9 cellular contexts compared by ENCODE assay signal in the genomic region with DNA sequence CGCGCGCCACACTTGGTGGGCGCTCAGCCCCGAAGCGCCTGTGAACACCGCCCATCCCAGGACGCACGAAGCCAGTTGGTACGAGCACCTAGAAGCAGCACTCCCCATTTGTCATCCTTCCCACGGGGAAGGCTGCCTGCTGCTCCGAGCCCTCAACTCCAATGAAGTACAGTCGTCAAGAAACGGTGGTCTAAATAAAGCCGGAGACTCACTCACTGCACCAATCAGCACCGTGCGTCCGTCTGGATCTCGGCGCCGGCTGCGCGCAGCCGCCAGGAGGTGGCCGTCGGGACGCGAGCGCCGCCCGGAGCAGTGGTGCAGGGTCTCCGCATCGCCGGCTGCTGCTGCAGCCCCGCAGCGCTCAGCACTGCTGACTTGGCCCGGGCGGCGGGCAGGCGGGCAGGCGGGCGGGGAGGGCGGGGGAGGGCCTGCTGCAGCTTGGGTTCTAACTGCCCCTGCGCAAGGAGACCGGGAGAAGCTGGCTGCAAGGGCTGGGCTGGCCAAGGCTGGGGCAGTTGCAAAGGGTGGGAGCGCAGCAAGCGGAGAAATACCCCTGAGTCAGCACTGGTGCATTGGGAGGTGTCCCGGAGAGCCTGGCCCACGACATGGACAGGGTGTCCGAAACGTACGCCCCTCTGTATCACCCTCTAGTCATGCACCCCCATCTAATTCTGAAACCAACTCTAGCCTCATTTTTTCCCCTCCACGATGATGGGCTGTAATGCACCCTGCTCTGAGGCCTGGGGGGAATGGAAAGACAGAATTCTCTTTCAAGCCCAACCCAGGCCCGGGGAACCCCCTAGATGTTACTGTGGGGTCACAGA. TPM values are rescaled to one million over a fixed set of nuclear protein-coding genes. Genes with fewer than 3 reads are reported as not detected.
A peak's percentile ranks its signal among the peaks of the same experiment; 100 is the strongest.
DNase-seq lines count a peak whose midpoint lies in the region; TF ChIP-seq lines count a peak whose summit lies in the region.
"Had no signal": no experiment of that assay in that cellular context is flagged by ENCODE, and none has a peak within 500 bp of the region (broad histone marks: within the 10 kb centered on the region; RNA-seq: fewer than 3 reads in every experiment).

No MANE protein-coding gene starts in this region.

- H3K9ac ChIP-seq in adipocyte (ENCODE audit: low read length), result peak overlapping the region; percentile 65

- no peak for TF ChIP-seq POLR2A in spleen (IDR thresholded peaks at IDR 0.05)

- DNase-seq in activated CD8-positive, alpha-beta memory T cell treated with anti-CD3 and anti-CD28 coated beads, Interleukin-2, amount 50 U/mL, for 48 hours, result peak; percentile 67
- DNase-seq in activated CD8-positive, alpha-beta memory T cell treated with anti-CD3 and anti-CD28 coated beads, Interleukin-2, amount 50 U/mL, for 4 hours, result no peak
- no peak for DNase-seq in adipocyte (ENCODE audit: low read depth)
- DNase-seq in iris pigment epithelial cell (ENCODE audit: low read depth), result peak; percentile 71
- DNase-seq in superior temporal gyrus (ENCODE audit: extremely low spot score), result peak; percentile 29
- DNase-seq in spleen, result no peak
- no peak for DNase-seq in NCI-H1048 (lab: John Stamatoyannopoulos, UW)
- no peak for DNase-seq in stimulated activated CD4-positive, alpha-beta T cell treated with anti-CD3 and anti-CD28 coated beads, Interleukin-2, amount 100 ng/mL, for 24 hours
- DNase-seq: nucleus accumbens had no signal

- H3K4me1 ChIP-seq in adipocyte (ENCODE audit: control insufficient read depth, insufficient read depth, low read length) (peaks cover 57% of the 10 kb centered on the region), spleen (peaks cover 12 to 76% (median 38%) of the 10 kb centered on the region in 6 donors)

- H3K36me3 ChIP-seq in adipocyte (ENCODE audit: control insufficient read depth, insufficient read depth, low read length, severe bottlenecking) (no peaks in the 10 kb centered on the region), spleen (no peaks in the 10 kb centered on the region)

- intact Hi-C loops in spleen (cut with DNase I; ENCODE audit: low total_unique reads), result loop anchor here (10.0 kb wide), 1 partner anchor 84 kb away; no protein-coding TSS in a partner anchor

- WGBS in spleen, 5 donors, result 18 to 53% (median 26%) methylated on average over 23 to 54 of the region's 54 CpGs

- no peaks in the 10 kb centered on the region for H3K9me3 ChIP-seq in adipocyte (ENCODE audit: control insufficient read depth, low read length)
- H3K9me3 ChIP-seq in spleen, result no peaks in the 10 kb centered on the region

- peak overlapping the region; percentile 64 for H3K4me3 ChIP-seq in adipocyte (ENCODE audit: low read length)
- peak overlapping the region in 1 of 8 donors; percentile 45 for H3K4me3 ChIP-seq in spleen

- no peak overlapping the region for H3K27ac ChIP-seq in spleen

- TF ChIP-seq CTCF in spleen (IDR thresholded peaks at IDR 0.05 in 8 of 11, conservative IDR thresholded peaks at IDR 0.05 in 3 of 11), result peak in 2 of 11 experiments; percentile 8 to 16

- H3K27me3 ChIP-seq in adipocyte (replicated peaks; ENCODE audit: control insufficient read depth, insufficient read depth, low read length) (no peaks in the 10 kb centered on the region), spleen (replicated peaks in 1 of 7) (peaks cover 0 to 71% (median 47%) of the 10 kb centered on the region in 7 donors)

RNA-seq across cellular contexts. Expression of a gene that starts 35.8 kb away (rescaled TPM):
- total RNA-seq in spleen, result 10 to 100 TPM; 32.1 to 55.3 (median 37.8) TPM
- 10 to 100 TPM in 1 of 3 donors, 1 to 10 TPM in 2; 4.5 to 13.9 (median 5.5) TPM for polyA plus RNA-seq in spleen

Comparison
In these comparisons a context has a peak if more than half of its experiments do, and no peak if none do; other contexts are left out.
1. DNase-seq: peak in activated CD8-positive, alpha-beta memory T cell treated with anti-CD3 and anti-CD28 coated beads, Interleukin-2, amount 50 U/mL, for 48 hours (single experiment), iris pigment epithelial cell (single experiment) and superior temporal gyrus (single experiment); none in activated CD8-positive, alpha-beta memory T cell treated with anti-CD3 and anti-CD28 coated beads, Interleukin-2, amount 50 U/mL, for 4 hours (single experiment), adipocyte (single experiment), spleen (single experiment), NCI-H1048 (single experiment) and stimulated activated CD4-positive, alpha-beta T cell treated with anti-CD3 and anti-CD28 coated beads, Interleukin-2, amount 100 ng/mL, for 24 hours (0 of 2).